8 cellular contexts compared by ENCODE assay signal in the genomic region with DNA sequence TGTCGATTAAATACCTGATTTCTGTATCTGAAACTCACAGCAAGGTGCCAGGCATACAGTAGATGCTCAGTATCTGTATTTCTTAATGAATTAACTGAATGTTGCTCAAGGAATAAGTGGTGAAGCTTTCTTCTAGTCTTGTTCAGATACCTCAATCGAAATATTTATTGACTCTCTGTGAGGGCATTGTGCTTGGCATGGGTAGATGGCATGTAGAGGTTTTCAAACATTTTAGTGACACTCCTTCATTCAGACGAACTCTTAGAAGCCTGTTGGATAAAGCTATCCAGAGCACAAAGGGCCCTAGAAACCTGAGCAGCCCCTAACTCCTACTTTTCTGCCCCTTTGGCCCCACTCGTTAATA. TPM values are rescaled to one million over a fixed set of nuclear protein-coding genes. Genes with fewer than 3 reads are reported as not detected.
A peak's percentile ranks its signal among the peaks of the same experiment; 100 is the strongest.
DNase-seq lines count a peak whose midpoint lies in the region; ATAC-seq and TF ChIP-seq lines count a peak whose summit lies in the region.

No MANE protein-coding gene starts in this region.

- no peak for TF ChIP-seq CTCF in hepatocyte (IDR thresholded peaks at IDR 0.05; ENCODE audit: poor library complexity)

- POLR2A ChIA-PET in activated CD4-positive, alpha-beta memory T cell treated with anti-CD3 and anti-CD28 coated beads for 36 hours (lab: Charles Lee): interaction anchor here (1.3 kb wide), 1 partner anchor 16 kb away, joined by 3 read pairs; no protein-coding TSS in a partner anchor

- H3K9me3 Mint-ChIP-seq in activated CD4-positive, alpha-beta memory T cell treated with anti-CD3 and anti-CD28 coated beads for 36 hours: no peaks in the 10 kb centered on the region

- peak overlapping the region; percentile 97 for H3K27ac Mint-ChIP-seq in activated CD4-positive, alpha-beta memory T cell treated with anti-CD3 and anti-CD28 coated beads for 36 hours

- H3K79me2 ChIP-seq in hepatocyte: peaks cover 81% of the 10 kb centered on the region

- H3K27me3 ChIP-seq in HAP-1 (ENCODE audit: low read depth) (no peaks in the 10 kb centered on the region), hepatocyte (no peaks in the 10 kb centered on the region)

- H3K4me1 Mint-ChIP-seq in activated CD4-positive, alpha-beta memory T cell treated with anti-CD3 and anti-CD28 coated beads for 36 hours (ENCODE audit: low read depth): peaks cover 62% of the 10 kb centered on the region

- peak overlapping the region; percentile 53 for H2AFZ ChIP-seq in hepatocyte

- H3K4me1 ChIP-seq in HAP-1 (peaks cover 35% of the 10 kb centered on the region), hepatocyte (ENCODE audit: insufficient read depth) (peaks cover 15% of the 10 kb centered on the region)

- in situ Hi-C loops in HAP-1 (cut with MboI; ENCODE audit: low sequenced_read_pairs): loop anchor here (25.0 kb wide), 1 partner anchor 933 kb away; the partner anchor contains the start of gene RPS27L

- WGBS in hepatocyte (ENCODE audit: low lambda C conversion rate, missing lambda C conversion rate): 48% methylated on average over 4 of the region's 4 CpGs

- ATAC-seq in HG02610 (IDR thresholded peaks at IDR 0.05; ENCODE audit: unreplicated experiment): no peak

- peak overlapping the region; percentile 99 for H3K4me3 Mint-ChIP-seq in activated CD4-positive, alpha-beta memory T cell treated with anti-CD3 and anti-CD28 coated beads for 36 hours

- peaks cover 36% of the 10 kb centered on the region for H4K20me1 ChIP-seq in hepatocyte (ENCODE audit: insufficient read depth, poor library complexity, severe bottlenecking)

- no peak for DNase-seq in HAP-1 (ENCODE audit: low spot score in 2 of 2)
- DNase-seq in activated CD4-positive, alpha-beta memory T cell treated with anti-CD3 and anti-CD28 coated beads for 36 hours: no peak
- no peak for DNase-seq in hepatocyte (ENCODE audit: low spot score)
- no peak for DNase-seq in SKM-1 (lab: John Stamatoyannopoulos, UW; ENCODE audit: unreplicated experiment)
- no peak for DNase-seq in hippocampal formation (lab: John Stamatoyannopoulos, UW)
- DNase-seq in NCI-H446 treated with DMSO at 0.1 percent for 48 hours (lab: John Stamatoyannopoulos, UW): no peak

- 0 out of 2 replicates have a peak, but pooled peaks cover 2% of the 10 kb centered on the region for H3K36me3 ChIP-seq in HAP-1 (replicated peaks)
- no peaks in the 10 kb centered on the region for H3K36me3 ChIP-seq in hepatocyte (replicated peaks; ENCODE audit: insufficient read depth, low read depth)

- H3K9me3 ChIP-seq in HAP-1 (no peaks in the 10 kb centered on the region), hepatocyte (ENCODE audit: low read depth) (no peaks in the 10 kb centered on the region)

- peak overlapping the region; percentile 58 for H3K27ac ChIP-seq in hepatocyte
- peak overlapping the region in 19 of 21 experiments; percentile 69 to 94 (median 88) for H3K27ac ChIP-seq in skin epidermis

- peak overlapping the region; percentile 62 for H3K4me2 ChIP-seq in hepatocyte

- peaks cover 6% of the 10 kb centered on the region for H3K36me3 Mint-ChIP-seq in activated CD4-positive, alpha-beta memory T cell treated with anti-CD3 and anti-CD28 coated beads for 36 hours

- peak overlapping the region; percentile 97 for H3K4me3 ChIP-seq in HAP-1
- H3K4me3 ChIP-seq in hepatocyte: no peak overlapping the region
- H3K4me3 ChIP-seq in skin epidermis: peak overlapping the region; percentile 67 to 98 (median 94)

- H3K9me2 ChIP-seq in hepatocyte (replicated peaks; ENCODE audit: insufficient read depth): no peaks in the 10 kb centered on the region

- H3K27me3 Mint-ChIP-seq in activated CD4-positive, alpha-beta memory T cell treated with anti-CD3 and anti-CD28 coated beads for 36 hours: no peaks in the 10 kb centered on the region

- CTCF ChIA-PET in activated CD4-positive, alpha-beta memory T cell treated with anti-CD3 and anti-CD28 coated beads for 36 hours (lab: Charles Lee): interaction anchor here (1.4 kb wide), 1 partner anchor 10 kb away, joined by 3 read pairs; no protein-coding TSS in a partner anchor

- intact Hi-C loops in activated CD4-positive, alpha-beta memory T cell treated with anti-CD3 and anti-CD28 coated beads for 36 hours (cut with micrococcal nuclease): loop anchor here (1.0 to 10.0 kb wide), 9 partner anchors 68 to 911 kb away; partner anchors contain the start of genes PCLAF, PPIB, RAB8B and TRIP4

RNA-seq across cellular contexts. Expression of gene SNX1, which starts 0.4 kb away (rescaled TPM):
- 100 to 1,000 TPM in 1 of 2 experiments, 10 to 100 TPM in 1; 99.3 to 102 TPM for total RNA-seq in activated CD4-positive, alpha-beta memory T cell treated with anti-CD3 and anti-CD28 coated beads for 36 hours
- total RNA-seq in hepatocyte: 64.9 and 73.9 TPM in 2 replicates
- polyA plus RNA-seq in hepatocyte: 95.3 and 103 TPM in 2 replicates

RNA-seq across cellular contexts. Expression of gene CIAO2A, which starts 1.8 kb away (rescaled TPM):
- 10 to 100 TPM; 95.4 to 97.4 TPM for total RNA-seq in activated CD4-positive, alpha-beta memory T cell treated with anti-CD3 and anti-CD28 coated beads for 36 hours
- total RNA-seq in hepatocyte: 228 and 247 TPM in 2 replicates
- polyA plus RNA-seq in hepatocyte: 193 and 256 TPM in 2 replicates

RNA-seq across cellular contexts. Expression of gene DAPK2, which starts 49.1 kb away (rescaled TPM):
- total RNA-seq in activated CD4-positive, alpha-beta memory T cell treated with anti-CD3 and anti-CD28 coated beads for 36 hours: under 1 TPM; 0.81 to 0.87 TPM
- total RNA-seq in hepatocyte: 4.9 and 7.3 TPM in 2 replicates
- polyA plus RNA-seq in hepatocyte: 4.4 and 5.1 TPM in 2 replicates

RNA-seq across cellular contexts. Expression of gene SNX22, which starts 56.1 kb away (rescaled TPM):
- under 1 TPM; 0.38 to 0.68 TPM for total RNA-seq in activated CD4-positive, alpha-beta memory T cell treated with anti-CD3 and anti-CD28 coated beads for 36 hours
- 4.3 and 7.7 TPM in 2 replicates for total RNA-seq in hepatocyte
- polyA plus RNA-seq in hepatocyte: 6.3 and 7.5 TPM in 2 replicates
